21 cellular contexts compared by ENCODE assay signal in genomic region chr17:866568-867087, GRCh38.
DNase-seq lines count a peak whose midpoint lies in the region; ATAC-seq and TF ChIP-seq lines count a peak whose summit lies in the region.
"Had no signal": no experiment of that assay in that cellular context is flagged by ENCODE, and none has a peak within 500 bp of the region (broad histone marks: within the 10 kb centered on the region; RNA-seq: fewer than 3 reads in every experiment).

No MANE protein-coding gene starts in this region.

- no peaks in the 10 kb centered on the region for H3K27me3 ChIP-seq in vagina
- H3K27me3 ChIP-seq: MG63, SJSA1 had no signal

- H3K36me3 Mint-ChIP-seq in osteocyte (ENCODE audit: unreplicated experiment), result peaks cover 1% of the 10 kb centered on the region
- H3K36me3 Mint-ChIP-seq: CD4-positive, alpha-beta memory T cell had no signal

- no peaks in the 10 kb centered on the region for H3K9me3 Mint-ChIP-seq in osteocyte (ENCODE audit: unreplicated experiment)
- H3K9me3 Mint-ChIP-seq: CD4-positive, alpha-beta memory T cell had no signal

- no peak for ATAC-seq in HG03280 (IDR thresholded peaks at IDR 0.05; ENCODE audit: unreplicated experiment)

- DNase-seq in RWPE1 (ENCODE audit: low spot score) (no peak), fibroblast of peridontal ligament (ENCODE audit: extremely low read depth) (peak; percentile 69), osteocyte (ENCODE audit: extremely low spot score, unreplicated experiment) (no peak), vagina (ENCODE audit: extremely low spot score in 2 of 2) (no peak), HT-29 (ENCODE audit: low spot score) (no peak)
- no peak for DNase-seq in stimulated activated CD4-positive, alpha-beta T cell treated with anti-CD3 and anti-CD28 coated beads, Interleukin-4, amount 100 ng/mL, for 4 hours
- DNase-seq: ACHN; AML-193; Calu3; CD4-positive, alpha-beta memory T cell; DMS53; GM23248; HCEC 1CT; MG63; NCI-H1092 treated with DMSO at 0.1 percent for 48 hours; NCI-H2081 treated with DMSO at 0.1 percent for 48 hours; NCI-H510A; NCI-H774; PC-9 had no signal

- H3K27ac ChIP-seq in RWPE1 (peak overlapping the region; percentile 60), vagina (peak overlapping the region; percentile 2)
- H3K27ac ChIP-seq: GM23248, PC-9, SJSA1 had no signal

- TF ChIP-seq POLR2A in vagina (IDR thresholded peaks at IDR 0.05), result no peak

- peaks cover 0 to 9% of the 10 kb centered on the region in 2 donors for H3K36me3 ChIP-seq in vagina
- H3K36me3 ChIP-seq: SJSA1 had no signal

- H3K4me1 Mint-ChIP-seq in osteocyte (ENCODE audit: unreplicated experiment), result peaks cover 55% of the 10 kb centered on the region
- H3K4me1 Mint-ChIP-seq: CD4-positive, alpha-beta memory T cell had no signal

- POLR2A ChIA-PET in RWPE1 (lab: Yijun Ruan, JAX; ENCODE audit: low non-redundant PET), result no interaction called here

- CTCF ChIA-PET in RWPE1 (lab: Yijun Ruan, JAX), result no interaction called here

- no peaks in the 10 kb centered on the region for H3K27me3 Mint-ChIP-seq in osteocyte (ENCODE audit: unreplicated experiment)

- peak overlapping the region; percentile 18 for H3K27ac Mint-ChIP-seq in osteocyte (ENCODE audit: unreplicated experiment)

- intact Hi-C loops in vagina (cut with DNase I), result no loop called here

- H3K4me3 Mint-ChIP-seq in osteocyte (ENCODE audit: unreplicated experiment), result no peak overlapping the region
- H3K4me3 Mint-ChIP-seq: CD4-positive, alpha-beta memory T cell had no signal

- H3K9me3 ChIP-seq in vagina, result no peaks in the 10 kb centered on the region
- H3K9me3 ChIP-seq: MG63, SJSA1 had no signal

- no peak overlapping the region for H3K4me3 ChIP-seq in vagina
- H3K4me3 ChIP-seq: GM23248, MG63, PC-9, SJSA1 had no signal

- TF ChIP-seq CTCF in RWPE1 (conservative IDR thresholded peaks at IDR 0.05; ENCODE audit: low read depth), result no peak
- no peak for TF ChIP-seq CTCF in osteocyte (IDR thresholded peaks at IDR 0.05)
- TF ChIP-seq CTCF in vagina (IDR thresholded peaks at IDR 0.05), result no peak

- peaks cover 61% of the 10 kb centered on the region for H3K4me1 ChIP-seq in vagina
- H3K4me1 ChIP-seq: SJSA1 had no signal
